Comparison of ENCODE assay signal across 8 cellular contexts in genomic region chr7:151080522-151081169, GRCh38. TPM values are rescaled to one million over a fixed set of nuclear protein-coding genes. Genes with fewer than 3 reads are reported as not detected.
DNase-seq lines count a peak whose midpoint lies in the region; ATAC-seq and TF ChIP-seq lines count a peak whose summit lies in the region.

FASTK (minus strand) TSS chr7:151080809; CDS start chr7:151080766, 43 bp downstream.

- H3K4me1 Mint-ChIP-seq in activated naive CD8-positive, alpha-beta T cell treated with anti-CD3 and anti-CD28 coated beads, Interleukin-2, amount 50 U/mL, for 24 hours: peaks cover 41% of the 10 kb centered on the region

- DNase-seq in GM12865 (ENCODE audit: low read depth) (peak; percentile 93), NCI-H1436 (lab: John Stamatoyannopoulos, UW) (peak; percentile 88), T follicular helper cell (ENCODE audit: low read depth) (peak; percentile 82), cardiac muscle cell (ENCODE audit: low read depth in 1 of 2, low spot score in 1 of 2) (peak; percentile 91 to 96), pons (ENCODE audit: low spot score) (peak; percentile 93), transverse colon (peak; percentile 92)
- peak; percentile 88 for DNase-seq in activated naive CD8-positive, alpha-beta T cell treated with anti-CD3 and anti-CD28 coated beads, Interleukin-2, amount 50 U/mL, for 24 hours

- H3K27me3 ChIP-seq in cardiac muscle cell (no peaks in the 10 kb centered on the region), transverse colon (no peaks in the 10 kb centered on the region)

- peak within 1 kb of the TSS; percentile 96 for H3K4me3 Mint-ChIP-seq in activated naive CD8-positive, alpha-beta T cell treated with anti-CD3 and anti-CD28 coated beads, Interleukin-2, amount 50 U/mL, for 24 hours

- intact Hi-C loops in transverse colon (cut with DNase I; ENCODE audit: low total_unique reads): no loop called here

- in situ Hi-C loops in transverse colon (cut with MboI; ENCODE audit: low pct_ligation_motif_present in 1 of 4, low pct_unique_long_range_greater_than_20kb in 1 of 4, low sequenced_read_pairs in 3 of 4): no loop called here

- H3K4me1 ChIP-seq in cardiac muscle cell (ENCODE audit: low read depth) (peaks cover 23% of the 10 kb centered on the region), transverse colon (peaks cover 31 to 58% (median 42%) of the 10 kb centered on the region in 4 donors)

- peaks cover 6% of the 10 kb centered on the region for H3K36me3 Mint-ChIP-seq in activated naive CD8-positive, alpha-beta T cell treated with anti-CD3 and anti-CD28 coated beads, Interleukin-2, amount 50 U/mL, for 24 hours (ENCODE audit: low read depth)

- no peak for TF ChIP-seq CTCF in GM12865 (IDR thresholded peaks at IDR 0.05; ENCODE audit: insufficient read depth, low read depth, low read length, missing control alignments)
- TF ChIP-seq CTCF in cardiac muscle cell (IDR thresholded peaks at IDR 0.05; ENCODE audit: low read depth, low read length): no peak
- no peak for TF ChIP-seq CTCF in transverse colon (IDR thresholded peaks at IDR 0.05)

- peak within 1 kb of the TSS; percentile 61 for H3K4me3 ChIP-seq in GM12865 (ENCODE audit: low read depth, low read length)
- H3K4me3 ChIP-seq in cardiac muscle cell: peak within 1 kb of the TSS; percentile 93
- peak within 1 kb of the TSS; percentile 79 to 88 (median 80) for H3K4me3 ChIP-seq in transverse colon

- H3K36me3 ChIP-seq in cardiac muscle cell (no peaks in the 10 kb centered on the region), transverse colon (no peaks in the 10 kb centered on the region)

- WGBS in transverse colon (ENCODE audit: low coverage in 1 of 2), 2 donors: 2% methylated on average over 39 of the region's 66 CpGs; no CpG with 5 or more reads in 1 of the 2 donors

- peak within 1 kb of the TSS; percentile 93 for H3K27ac ChIP-seq in cardiac muscle cell
- H3K27ac ChIP-seq in transverse colon: peak within 1 kb of the TSS; percentile 93 to 98 (median 97)

- ATAC-seq in HG02759 (IDR thresholded peaks at IDR 0.05; ENCODE audit: unreplicated experiment): peak; percentile 85
- peak; percentile 81 for ATAC-seq in activated naive CD8-positive, alpha-beta T cell treated with anti-CD3 and anti-CD28 coated beads, Interleukin-2, amount 50 U/mL, for 24 hours

- no peaks in the 10 kb centered on the region for H3K9me3 ChIP-seq in cardiac muscle cell (ENCODE audit: low read depth)
- no peaks in the 10 kb centered on the region for H3K9me3 ChIP-seq in transverse colon

- no peaks in the 10 kb centered on the region for H3K9me3 Mint-ChIP-seq in activated naive CD8-positive, alpha-beta T cell treated with anti-CD3 and anti-CD28 coated beads, Interleukin-2, amount 50 U/mL, for 24 hours

- TF ChIP-seq EP300 in transverse colon (IDR thresholded peaks at IDR 0.05; ENCODE audit: low read depth): no peak

- H3K27ac Mint-ChIP-seq in activated naive CD8-positive, alpha-beta T cell treated with anti-CD3 and anti-CD28 coated beads, Interleukin-2, amount 50 U/mL, for 24 hours: peak within 1 kb of the TSS; percentile 87

- H3K27me3 Mint-ChIP-seq in activated naive CD8-positive, alpha-beta T cell treated with anti-CD3 and anti-CD28 coated beads, Interleukin-2, amount 50 U/mL, for 24 hours: peaks cover 10% of the 10 kb centered on the region

- TF ChIP-seq POLR2A in transverse colon (IDR thresholded peaks at IDR 0.05): peak; percentile 80

RNA-seq across cellular contexts. Expression of gene FASTK, which starts in this region (rescaled TPM):
- total RNA-seq in cardiac muscle cell (165 and 175 TPM in 2 replicates), transverse colon (100 to 1,000 TPM; 121 to 241 (median 144) TPM)
- 145 and 227 TPM in 2 replicates for polyA plus RNA-seq in cardiac muscle cell

Comparison
In these comparisons a context has a peak if more than half of its experiments do, and no peak if none do; other contexts are left out.
1. Peak in every context shown above with its lines: DNase-seq, ATAC-seq, H3K4me3 ChIP-seq and H3K27ac ChIP-seq.